11 cellular contexts compared by ENCODE assay signal in genomic region chrX:106933538-106933961, GRCh38. TPM values are rescaled to one million over a fixed set of nuclear protein-coding genes. Genes with fewer than 3 reads are reported as not detected.
A peak's percentile ranks its signal among the peaks of the same experiment; 100 is the strongest.
DNase-seq lines count a peak whose midpoint lies in the region; ATAC-seq and TF ChIP-seq lines count a peak whose summit lies in the region.
"Had no signal": no experiment of that assay in that cellular context is flagged by ENCODE, and none has a peak within 500 bp of the region (broad histone marks: within the 10 kb centered on the region; RNA-seq: fewer than 3 reads in every experiment).

No MANE protein-coding gene starts in this region.

- no peaks in the 10 kb centered on the region for H3K36me3 Mint-ChIP-seq in CD4-positive, alpha-beta T cell (ENCODE audit: low read depth)
- H3K36me3 Mint-ChIP-seq in endodermal cell (ENCODE audit: low read depth): no peaks in the 10 kb centered on the region

- no peak overlapping the region for H2AK9ac ChIP-seq in IMR-90 (replicated peaks; ENCODE audit: low read depth, low read length, poor library complexity)

- H3K23ac ChIP-seq in IMR-90 (ENCODE audit: low read depth, low read length): no peak overlapping the region

- H3K14ac ChIP-seq in IMR-90 (replicated peaks; ENCODE audit: low read depth, low read length): no peak overlapping the region

- no peak for TF ChIP-seq RAD21 in IMR-90 (IDR thresholded peaks at IDR 0.05; ENCODE audit: low read length)

- dilution Hi-C loops in IMR-90 (cut with HindIII; ENCODE audit: low sequenced_read_pairs, unreplicated experiment): no loop called here

- no peaks in the 10 kb centered on the region for H3K27me3 Mint-ChIP-seq in CD4-positive, alpha-beta T cell
- H3K27me3 Mint-ChIP-seq in endodermal cell (ENCODE audit: insufficient read depth): peaks cover 4% of the 10 kb centered on the region

- no peak for TF ChIP-seq POLR2A in IMR-90 (IDR thresholded peaks at IDR 0.05; ENCODE audit: low read depth, low read length)
- no peak for TF ChIP-seq POLR2A in esophagus muscularis mucosa (IDR thresholded peaks at IDR 0.05; ENCODE audit: low read depth)

- H2AFZ ChIP-seq in IMR-90 (replicated peaks; ENCODE audit: low read length, poor library complexity): no peak overlapping the region

- no peak overlapping the region for H2AK5ac ChIP-seq in IMR-90 (ENCODE audit: low read depth, low read length)

- in situ Hi-C loops in IMR-90 (cut with MboI; ENCODE audit: low sequenced_read_pairs): no loop called here

- no peaks in the 10 kb centered on the region for H3K9me3 ChIP-seq in CD4-positive, alpha-beta T cell (ENCODE audit: control insufficient read depth, low read length)
- H3K9me3 ChIP-seq in IMR-90 (ENCODE audit: control insufficient read depth, insufficient read depth, low read length): no peaks in the 10 kb centered on the region
- no peaks in the 10 kb centered on the region for H3K9me3 ChIP-seq in endodermal cell (ENCODE audit: control insufficient read depth, low read length)
- H3K9me3 ChIP-seq in mucosa of descending colon: no peaks in the 10 kb centered on the region
- H3K9me3 ChIP-seq in esophagus muscularis mucosa: no peaks in the 10 kb centered on the region
- H3K9me3 ChIP-seq: transverse colon had no signal

- no peak overlapping the region for H3K27ac ChIP-seq in CD4-positive, alpha-beta T cell (ENCODE audit: low read depth, low read length)
- H3K27ac ChIP-seq in IMR-90 (ENCODE audit: insufficient read depth, low read length) (no peak overlapping the region; the same call in 1 of the 2 replicates), endodermal cell (ENCODE audit: low read depth, low read length) (no peak overlapping the region), esophagus muscularis mucosa (replicated peaks in 1 of 4) (no peak overlapping the region)
- H3K27ac ChIP-seq: transverse colon had no signal

- no peak overlapping the region for H3K4me3 Mint-ChIP-seq in CD4-positive, alpha-beta T cell
- no peak overlapping the region for H3K4me3 Mint-ChIP-seq in endodermal cell

- H4K8ac ChIP-seq in IMR-90 (ENCODE audit: low read depth in 2 of 2, low read length in 2 of 2): no peak overlapping the region; a peak in 1 of 4 replicates

- H3K79me1 ChIP-seq in IMR-90 (ENCODE audit: low read depth in 1 of 2, low read length in 2 of 2): no peaks in the 10 kb centered on the region

- no peak overlapping the region for H2BK20ac ChIP-seq in IMR-90 (ENCODE audit: low read depth, low read length)

- H3K9me3 Mint-ChIP-seq in CD4-positive, alpha-beta T cell: no peaks in the 10 kb centered on the region
- peaks cover 29% of the 10 kb centered on the region for H3K9me3 Mint-ChIP-seq in endodermal cell

- H2BK15ac ChIP-seq in IMR-90 (ENCODE audit: low read depth, low read length): no peak overlapping the region

- DNase-seq in CD4-positive, alpha-beta T cell: no peak
- peak; percentile 52 for DNase-seq in IMR-90
- DNase-seq in endodermal cell: peak; percentile 70
- DNase-seq in mucosa of descending colon: peak in 1 of 3 donors; percentile 16
- DNase-seq in T-helper 9 cell: no peak
- DNase-seq in esophagus muscularis mucosa (ENCODE audit: extremely low spot score): no peak
- DNase-seq: NCI-H2107, transverse colon had no signal

- peaks cover 1% of the 10 kb centered on the region; the same call in 1 of the 2 replicates for H3K36me3 ChIP-seq in IMR-90 (ENCODE audit: control insufficient read depth, insufficient read depth, low read length)
- no peaks in the 10 kb centered on the region for H3K36me3 ChIP-seq in endodermal cell (ENCODE audit: control insufficient read depth, insufficient read depth, low read length)
- no peaks in the 10 kb centered on the region for H3K36me3 ChIP-seq in mucosa of descending colon (ENCODE audit: low read depth)
- H3K36me3 ChIP-seq in esophagus muscularis mucosa: peaks cover 0 to 3% (median 1%) of the 10 kb centered on the region in 4 donors
- H3K36me3 ChIP-seq: transverse colon had no signal

- H3K9me1 ChIP-seq in IMR-90 (ENCODE audit: insufficient read depth, low read length): peaks cover 7% of the 10 kb centered on the region; the same call in 1 of the 2 replicates

- H2BK5ac ChIP-seq in IMR-90 (ENCODE audit: low read depth, low read length, poor library complexity, severe bottlenecking): no peak overlapping the region

- H4K91ac ChIP-seq in IMR-90 (ENCODE audit: insufficient read depth, low read depth, low read length): no peak overlapping the region

- BruUV-seq in IMR-90 (replicated peaks; lab: Mats Ljungman, UMichigan): no TSS peak

- H4K20me1 ChIP-seq in IMR-90 (ENCODE audit: insufficient read depth, low read length): no peaks in the 10 kb centered on the region; the same call in 1 of the 2 replicates

- no peaks in the 10 kb centered on the region for H3K27me3 ChIP-seq in CD4-positive, alpha-beta T cell (ENCODE audit: control insufficient read depth, insufficient read depth, low read length)
- H3K27me3 ChIP-seq in IMR-90 (ENCODE audit: control insufficient read depth, insufficient read depth, low read length) (peaks cover 2% of the 10 kb centered on the region; the same call in 1 of the 2 replicates), endodermal cell (ENCODE audit: control insufficient read depth, insufficient read depth, low read length, poor library complexity, severe bottlenecking) (no peaks in the 10 kb centered on the region), esophagus muscularis mucosa (no peaks in the 10 kb centered on the region)
- H3K27me3 ChIP-seq: transverse colon had no signal

- H3K4me1 ChIP-seq in IMR-90 (ENCODE audit: control insufficient read depth, insufficient read depth, low read length): peaks cover 10% of the 10 kb centered on the region
- H3K4me1 ChIP-seq in endodermal cell (ENCODE audit: control insufficient read depth, insufficient read depth, low read length): peaks cover 8% of the 10 kb centered on the region
- no peaks in the 10 kb centered on the region for H3K4me1 ChIP-seq in mucosa of descending colon (ENCODE audit: low read depth)
- no peaks in the 10 kb centered on the region for H3K4me1 ChIP-seq in esophagus muscularis mucosa

- intact Hi-C loops in CD4-positive, alpha-beta T cell (cut with DNase I, micrococcal nuclease): no loop called here
- intact Hi-C loops in IMR-90 (cut with micrococcal nuclease): loop anchor here (2.0 kb wide), 1 partner anchor 39 kb away; no protein-coding TSS in a partner anchor
- intact Hi-C loops in mucosa of descending colon (cut with DNase I, micrococcal nuclease): no loop called here
- intact Hi-C loops in esophagus muscularis mucosa (cut with DNase I): no loop called here

- H3K4me3 ChIP-seq in IMR-90 (ENCODE audit: insufficient read depth, low read depth, low read length): no peak overlapping the region
- H3K4me3 ChIP-seq in endodermal cell (ENCODE audit: low read length): no peak overlapping the region
- no peak overlapping the region for H3K4me3 ChIP-seq in mucosa of descending colon
- H3K4me3 ChIP-seq in esophagus muscularis mucosa: no peak overlapping the region
- H3K4me3 ChIP-seq: transverse colon had no signal

- H3K9ac ChIP-seq in IMR-90 (ENCODE audit: low read depth, low read length) (no peak overlapping the region), endodermal cell (ENCODE audit: extremely low read depth, low read length, poor library complexity, severe bottlenecking) (no peak overlapping the region)

- H3K27ac Mint-ChIP-seq in CD4-positive, alpha-beta T cell: no peak overlapping the region
- H3K27ac Mint-ChIP-seq in endodermal cell: peak overlapping the region; percentile 48

- no peak overlapping the region for H3K18ac ChIP-seq in IMR-90 (ENCODE audit: low read depth, low read length)

- CTCF ChIA-PET in CD4-positive, alpha-beta T cell (lab: Charles Lee): no interaction called here
- CTCF ChIA-PET in IMR-90 (lab: Yijun Ruan, JAX): no interaction called here

- no peak for TF ChIP-seq CTCF in CD4-positive, alpha-beta T cell (IDR thresholded peaks at IDR 0.05)
- TF ChIP-seq CTCF in IMR-90 (conservative IDR thresholded peaks at IDR 0.05; ENCODE audit: low read depth, low read length) (no peak), endodermal cell (conservative IDR thresholded peaks at IDR 0.05) (no peak), mucosa of descending colon (IDR thresholded peaks at IDR 0.05) (no peak), esophagus muscularis mucosa (IDR thresholded peaks at IDR 0.05) (no peak)

- H3K4ac ChIP-seq in IMR-90 (ENCODE audit: low read depth, low read length): no peak overlapping the region

- TF ChIP-seq EP300 in esophagus muscularis mucosa (IDR thresholded peaks at IDR 0.05): no peak

- H4K5ac ChIP-seq in IMR-90 (ENCODE audit: low read depth, low read length): no peak overlapping the region

- H3K4me1 Mint-ChIP-seq in CD4-positive, alpha-beta T cell (ENCODE audit: low read depth): peaks cover 15% of the 10 kb centered on the region
- peaks cover 18% of the 10 kb centered on the region for H3K4me1 Mint-ChIP-seq in endodermal cell

- H3K56ac ChIP-seq in IMR-90 (ENCODE audit: extremely low read depth, insufficient read depth, low read length): no peak overlapping the region

- H3K4me2 ChIP-seq in IMR-90 (ENCODE audit: low read depth, low read length): no peak overlapping the region

- no CpG with 5 or more reads among the region's 3 CpGs for WGBS in IMR-90 (ENCODE audit: extremely low coverage in 2 of 2, insufficient read length in 1 of 2), 2 experiments
- WGBS in endodermal cell (ENCODE audit: insufficient coverage in 1 of 2, insufficient read length in 1 of 2), 2 experiments: 47% methylated on average over 3 of the region's 3 CpGs; no CpG with 5 or more reads in 1 of the 2 experiments
- 63% methylated on average over 3 of the region's 3 CpGs for WGBS in esophagus muscularis mucosa

- POLR2A ChIA-PET in CD4-positive, alpha-beta T cell (lab: Charles Lee): no interaction called here
- POLR2A ChIA-PET in IMR-90 (lab: Charles Lee; ENCODE audit: unreplicated experiment): no interaction called here

- peak; percentile 32 for ATAC-seq in CD4-positive, alpha-beta T cell (ENCODE audit: poor library complexity)
- ATAC-seq in IMR-90 (ENCODE audit: low read depth) (peak; percentile 28), mucosa of descending colon (peak; percentile 60), GM19023 (IDR thresholded peaks at IDR 0.05; ENCODE audit: unreplicated experiment) (no peak), HG03196 (IDR thresholded peaks at IDR 0.05; ENCODE audit: unreplicated experiment) (no peak)

- no peak overlapping the region for H2BK120ac ChIP-seq in IMR-90 (ENCODE audit: low read depth, low read length)

RNA-seq across cellular contexts. Expression of gene CLDN2, which starts 13.3 kb away (rescaled TPM):
- total RNA-seq in CD4-positive, alpha-beta T cell: not detected
- total RNA-seq in IMR-90 (2012; rRNA removed) (not detected in 2 replicates), endodermal cell (not detected), mucosa of descending colon (under 1 TPM; 0.09 to 0.70 (median 0.22) TPM), esophagus muscularis mucosa (under 1 TPM in 2 of 4 donors, not detected in 2; 0.11 to 0.17 TPM)
- 0.03 TPM in 2 replicates for polyA plus RNA-seq in IMR-90 (2012; rRNA removed)
- polyA plus RNA-seq in IMR-90 (2012; cell fraction: cytosol; rRNA removed): 0.01 TPM in 1 of 2 replicates, not detected in the other
- polyA plus RNA-seq in IMR-90 (2012; cell fraction: nucleus; rRNA removed; ENCODE audit: low replicate concordance): 0.02 and 0.08 TPM in 2 replicates
- polyA plus RNA-seq in endodermal cell (2013, experiment 1 of 2): 0.07 TPM
- polyA plus RNA-seq in endodermal cell (2013, experiment 2 of 2): 0.08 TPM
- total RNA-seq: OCI-LY7 had no signal

RNA-seq across cellular contexts. Expression of gene RIPPLY1, which starts 30.4 kb away (rescaled TPM):
- total RNA-seq in CD4-positive, alpha-beta T cell: not detected
- total RNA-seq in IMR-90 (2012; rRNA removed) (not detected in 2 replicates), endodermal cell (not detected), mucosa of descending colon (not detected), esophagus muscularis mucosa (not detected)
- polyA plus RNA-seq in IMR-90 (2012; rRNA removed): not detected in 2 replicates
- not detected in 2 replicates for polyA plus RNA-seq in IMR-90 (2012; cell fraction: cytosol; rRNA removed)
- polyA plus RNA-seq in IMR-90 (2012; cell fraction: nucleus; rRNA removed; ENCODE audit: low replicate concordance): 0.07 and 0.15 TPM in 2 replicates
- 0.18 TPM for polyA plus RNA-seq in endodermal cell (2013, experiment 1 of 2)
- not detected for polyA plus RNA-seq in endodermal cell (2013, experiment 2 of 2)
- total RNA-seq: OCI-LY7, transverse colon had no signal

Comparison
In these comparisons a context has a peak if more than half of its experiments do, and no peak if none do; other contexts are left out.
1. ATAC-seq: peak in CD4-positive, alpha-beta T cell (single experiment), IMR-90 (single experiment) and mucosa of descending colon (single experiment); none in GM19023 (single experiment) and HG03196 (single experiment).
2. DNase-seq: peak in IMR-90 (single experiment) and endodermal cell (single experiment); none in CD4-positive, alpha-beta T cell (0 of 10), T-helper 9 cell (single experiment) and esophagus muscularis mucosa (single experiment).